19 cellular contexts compared by ENCODE assay signal in the genomic region with DNA sequence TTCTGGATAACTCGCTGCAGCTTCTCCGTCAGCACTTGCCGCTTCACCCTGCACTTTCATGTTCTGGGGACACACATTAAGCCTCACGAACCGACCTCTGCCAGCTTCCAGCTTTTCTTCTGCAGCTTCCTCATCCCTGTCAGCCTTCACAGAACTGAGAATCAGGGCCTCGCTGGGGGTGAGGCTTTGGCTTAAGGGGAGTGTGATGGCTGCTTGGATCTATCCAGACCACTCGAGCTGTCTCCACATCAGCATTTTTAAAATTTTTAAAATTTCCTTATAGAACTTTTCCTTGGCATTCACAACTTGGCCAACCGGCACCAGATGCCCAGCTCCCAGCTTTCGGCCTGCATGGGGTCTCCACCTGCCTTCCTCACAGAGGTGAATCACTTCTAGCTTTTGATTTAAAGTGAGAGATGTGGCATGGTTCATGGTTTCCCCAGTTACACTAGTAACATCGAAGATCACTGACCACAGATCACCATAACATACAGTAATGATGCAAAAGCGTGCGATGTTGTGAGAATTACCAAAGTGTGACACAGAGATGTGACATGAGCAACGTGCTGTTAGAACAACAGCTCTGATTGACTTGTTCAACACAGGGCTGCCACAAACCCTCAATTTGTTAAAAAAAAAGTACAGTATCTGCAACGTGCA.
"Had no signal": no experiment of that assay in that cellular context is flagged by ENCODE, and none has a peak within 500 bp of the region (broad histone marks: within the 10 kb centered on the region; RNA-seq: fewer than 3 reads in every experiment).

No MANE protein-coding gene starts in this region.

- H3K4me3 ChIP-seq: coronary artery, esophagus squamous epithelium, gastroesophageal sphincter, hepatocyte, pancreas, uterus had no signal

- H3K27ac Mint-ChIP-seq: mesothelial cell of epicardium, natural killer cell, progenitor cell of endocrine pancreas had no signal

- H3K9me3 ChIP-seq: esophagus squamous epithelium, pancreas, uterus had no signal

- H3K27me3 ChIP-seq: esophagus squamous epithelium, gastroesophageal sphincter, hepatocyte, pancreas, uterus had no signal

- ATAC-seq: gastroesophageal sphincter, natural killer cell, pancreas, right cardiac atrium had no signal

- DNase-seq: effector CD8-positive, alpha-beta T cell; esophagus squamous epithelium; foreskin fibroblast; kidney glomerular epithelial cell; natural killer cell; small intestine; stimulated activated CD4-positive, alpha-beta T cell treated with anti-CD3 and anti-CD28 coated beads, Interleukin-12 subunit alpha, Interleukin-12 subunit beta, amount 100 ng/mL, for 4 hours; stimulated activated naive CD4-positive, alpha-beta T cell treated with Interleukin-2 at 50 U/mL for 16 hours; trophoblast cell; uterus had no signal

- H3K27ac ChIP-seq: coronary artery, epithelial cell of prostate, esophagus squamous epithelium, gastroesophageal sphincter, hepatocyte, pancreas, uterus had no signal

- H3K9me3 Mint-ChIP-seq: neural crest cell had no signal

- H3K36me3 ChIP-seq: esophagus squamous epithelium, gastroesophageal sphincter, pancreas, uterus had no signal

- H3K36me3 Mint-ChIP-seq: mesothelial cell of epicardium, natural killer cell had no signal

- H3K4me1 ChIP-seq: pancreas had no signal

- H3K4me1 Mint-ChIP-seq: neural crest cell had no signal

- H3K4me3 Mint-ChIP-seq: mesothelial cell of epicardium, natural killer cell, neural crest cell had no signal
